In the genomic region with DNA sequence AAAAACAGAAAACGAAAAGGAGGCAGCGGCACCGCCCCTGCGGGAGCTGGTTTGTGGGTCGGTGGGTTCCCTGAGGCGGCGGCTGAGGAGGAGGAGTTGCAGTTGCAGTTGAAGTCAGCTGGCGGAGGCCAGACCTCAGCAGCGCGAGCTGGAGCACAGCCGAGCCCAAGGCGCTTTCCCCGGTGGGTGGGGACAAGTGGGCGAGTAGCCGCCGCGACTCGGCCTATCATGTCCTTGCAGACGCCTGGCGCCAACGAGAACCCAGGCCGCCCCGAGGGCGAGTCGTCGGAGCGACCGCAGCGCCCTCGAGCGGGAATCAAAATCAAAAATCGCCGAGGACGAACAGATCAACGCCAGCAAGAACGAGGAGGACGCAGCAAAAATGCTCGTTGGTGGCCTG, we compare ENCODE assay signal across 39 cellular contexts. TPM values are rescaled to one million over a fixed set of nuclear protein-coding genes. Genes with fewer than 3 reads are reported as not detected.
"Had no signal": no experiment of that assay in that cellular context is flagged by ENCODE, and none has a peak within 500 bp of the region (broad histone marks: within the 10 kb centered on the region; RNA-seq: fewer than 3 reads in every experiment).

No MANE protein-coding gene starts in this region.

- DNase-seq: activated CD4-positive, alpha-beta memory T cell treated with anti-CD3 and anti-CD28 coated beads, Interleukin-2, amount 10 ng/mL, durations not matched to agents 7 days and 5 days; activated CD4-positive, alpha-beta T cell treated with anti-CD3 and anti-CD28 coated beads for 1 hour; activated CD4-positive, alpha-beta T cell treated with anti-CD3 and anti-CD28 coated beads for 48 hours; activated CD4-positive, CD25-positive, alpha-beta regulatory T cell; activated CD8-positive, alpha-beta memory T cell treated with anti-CD3 and anti-CD28 coated beads for 24 hours; activated CD8-positive, alpha-beta memory T cell treated with anti-CD3 and anti-CD28 coated beads, Interleukin-2, amount 10 ng/mL, durations not matched to agents 7 days and 5 days; activated CD8-positive, alpha-beta memory T cell treated with anti-CD3 and anti-CD28 coated beads, Interleukin-2, amount 50 U/mL, for 48 hours; activated effector memory CD4-positive, alpha-beta T cell treated with anti-CD3 and anti-CD28 coated beads, Interleukin-2, amount 50 U/mL, for 16 hours; activated naive CD4-positive, alpha-beta T cell; activated naive CD4-positive, alpha-beta T cell treated with anti-CD3 and anti-CD28 coated beads, Interleukin-2, amount 50 U/mL, for 16 hours; activated naive CD8-positive, alpha-beta T cell treated with anti-CD3 and anti-CD28 coated beads for 36 hours; activated T-cell treated with anti-CD3 and anti-CD28 coated beads, Interleukin-2, amount 50 U/mL, for 72 hours; amniotic stem cell; brain microvascular endothelial cell; central memory CD4-positive, alpha-beta T cell; Kasumi-1; KG1; MG63; NCI-H1092; NCI-H1417; NCI-H1694; NCI-H1930; NCI-H345; NCI-H510A; NCI-H526; NCI-H748 treated with DMSO at 0.1 percent for 48 hours; NK-92 treated with Interleukin-12 subunit alpha and Interleukin-12 subunit beta, amount 100 ng/mL, for 24 hours; PC-3; Peyer's patch; RPMI8226; SHP77 treated with DMSO at 0.1 percent for 48 hours; SK-N-SH; T-cell; T-helper 17 cell; T1000; WERI-Rb-1 had no signal

- H3K9me3 Mint-ChIP-seq: activated T-helper 17 cell treated with anti-CD3 and anti-CD28 coated beads, Interleukin-2, amount 50 U/mL, for 72 hours had no signal

- H3K27ac ChIP-seq: brain microvascular endothelial cell, Peyer's patch, SJSA1, WERI-Rb-1 had no signal

- H3K27me3 Mint-ChIP-seq: activated T-helper 17 cell treated with anti-CD3 and anti-CD28 coated beads, Interleukin-2, amount 50 U/mL, for 72 hours; IgD-negative memory B cell had no signal

- H3K36me3 ChIP-seq: brain microvascular endothelial cell, MG63, Peyer's patch, SJSA1, WERI-Rb-1 had no signal

- H3K9me3 ChIP-seq: MG63, Peyer's patch, SJSA1, SK-N-SH had no signal

- H3K27me3 ChIP-seq: brain microvascular endothelial cell, MG63, Peyer's patch, SJSA1 had no signal

- H3K4me1 ChIP-seq: Peyer's patch had no signal

- H3K4me1 Mint-ChIP-seq: activated CD4-positive, alpha-beta memory T cell treated with anti-CD3 and anti-CD28 coated beads, Interleukin-2, amount 10 ng/mL, durations not matched to agents 7 days and 5 days; activated CD8-positive, alpha-beta memory T cell treated with anti-CD3 and anti-CD28 coated beads, Interleukin-2, amount 10 ng/mL, durations not matched to agents 7 days and 5 days; activated naive CD8-positive, alpha-beta T cell treated with anti-CD3 and anti-CD28 coated beads for 36 hours; activated T-helper 17 cell treated with anti-CD3 and anti-CD28 coated beads, Interleukin-2, amount 50 U/mL, for 72 hours; IgD-negative memory B cell; T-cell; T-helper 17 cell had no signal

- H3K4me3 Mint-ChIP-seq: activated CD4-positive, alpha-beta memory T cell treated with anti-CD3 and anti-CD28 coated beads, Interleukin-2, amount 10 ng/mL, durations not matched to agents 7 days and 5 days; activated CD8-positive, alpha-beta memory T cell treated with anti-CD3 and anti-CD28 coated beads, Interleukin-2, amount 10 ng/mL, durations not matched to agents 7 days and 5 days; activated naive CD8-positive, alpha-beta T cell treated with anti-CD3 and anti-CD28 coated beads for 36 hours; activated T-cell treated with anti-CD3 and anti-CD28 coated beads, Interleukin-2, amount 50 U/mL, for 72 hours; activated T-helper 17 cell treated with anti-CD3 and anti-CD28 coated beads, Interleukin-2, amount 50 U/mL, for 72 hours; IgD-negative memory B cell; T-cell; T-helper 17 cell had no signal

- H3K4me3 ChIP-seq: MG63, Peyer's patch, SJSA1 had no signal

- H3K36me3 Mint-ChIP-seq: activated CD8-positive, alpha-beta memory T cell treated with anti-CD3 and anti-CD28 coated beads, Interleukin-2, amount 10 ng/mL, durations not matched to agents 7 days and 5 days; activated naive CD8-positive, alpha-beta T cell treated with anti-CD3 and anti-CD28 coated beads for 36 hours; IgD-negative memory B cell; T-cell had no signal

- ATAC-seq: activated CD8-positive, alpha-beta memory T cell treated with anti-CD3 and anti-CD28 coated beads, Interleukin-2, amount 10 ng/mL, durations not matched to agents 7 days and 5 days; activated T-cell treated with anti-CD3 and anti-CD28 coated beads, Interleukin-2, amount 50 U/mL, for 72 hours; activated T-helper 17 cell treated with anti-CD3 and anti-CD28 coated beads, Interleukin-2, amount 50 U/mL, for 72 hours; PC-3; T-cell; T-helper 17 cell had no signal

- H3K27ac Mint-ChIP-seq: activated CD4-positive, alpha-beta memory T cell treated with anti-CD3 and anti-CD28 coated beads, Interleukin-2, amount 10 ng/mL, durations not matched to agents 7 days and 5 days; activated CD8-positive, alpha-beta memory T cell treated with anti-CD3 and anti-CD28 coated beads, Interleukin-2, amount 10 ng/mL, durations not matched to agents 7 days and 5 days; activated naive CD8-positive, alpha-beta T cell treated with anti-CD3 and anti-CD28 coated beads for 36 hours; activated T-cell treated with anti-CD3 and anti-CD28 coated beads, Interleukin-2, amount 50 U/mL, for 72 hours; activated T-helper 17 cell treated with anti-CD3 and anti-CD28 coated beads, Interleukin-2, amount 50 U/mL, for 72 hours; T-cell; T-helper 17 cell had no signal

RNA-seq across cellular contexts. Expression of a gene that starts 12.7 kb away (rescaled TPM):
- total RNA-seq: activated CD4-positive, alpha-beta memory T cell treated with anti-CD3 and anti-CD28 coated beads, Interleukin-2, amount 10 ng/mL, durations not matched to agents 7 days and 5 days; activated CD8-positive, alpha-beta memory T cell treated with anti-CD3 and anti-CD28 coated beads, Interleukin-2, amount 10 ng/mL, durations not matched to agents 7 days and 5 days; activated naive CD8-positive, alpha-beta T cell treated with anti-CD3 and anti-CD28 coated beads for 36 hours; activated T-cell treated with anti-CD3 and anti-CD28 coated beads, Interleukin-2, amount 50 U/mL, for 72 hours; activated T-helper 17 cell treated with anti-CD3 and anti-CD28 coated beads, Interleukin-2, amount 50 U/mL, for 72 hours; PC-3; SJSA1; T-cell; T-helper 17 cell had no signal
- polyA plus RNA-seq: IgD-negative memory B cell, SK-N-SH had no signal

RNA-seq across cellular contexts. Expression of a gene that starts 18.5 kb away (rescaled TPM):
- total RNA-seq: activated CD4-positive, alpha-beta memory T cell treated with anti-CD3 and anti-CD28 coated beads, Interleukin-2, amount 10 ng/mL, durations not matched to agents 7 days and 5 days; activated naive CD8-positive, alpha-beta T cell treated with anti-CD3 and anti-CD28 coated beads for 36 hours; activated T-cell treated with anti-CD3 and anti-CD28 coated beads, Interleukin-2, amount 50 U/mL, for 72 hours; SJSA1 had no signal
- polyA plus RNA-seq: SK-N-SH had no signal
